14 cellular contexts compared by ENCODE assay signal in genomic region chr1:100643430-100644196, GRCh38.
DNase-seq lines count a peak whose midpoint lies in the region; ATAC-seq, FAIRE-seq and TF ChIP-seq lines count a peak whose summit lies in the region.
"Had no signal": no experiment of that assay in that cellular context is flagged by ENCODE, and none has a peak within 500 bp of the region (broad histone marks: within the 10 kb centered on the region; RNA-seq: fewer than 3 reads in every experiment).

No MANE protein-coding gene starts in this region.

- TF ChIP-seq POLR2A in endothelial cell of umbilical vein (IDR thresholded peaks at IDR 0.05; ENCODE audit: low read depth, low read length) = no peak

- H3K9me1 ChIP-seq in endothelial cell of umbilical vein (replicated peaks; ENCODE audit: control insufficient read depth, extremely low read depth, insufficient read depth, low read length) = no peaks in the 10 kb centered on the region

- H3K36me3 ChIP-seq in endothelial cell of umbilical vein (ENCODE audit: control insufficient read depth in 2 of 2, extremely low read depth in 1 of 2, insufficient read depth in 2 of 2, low read length in 2 of 2) (no peaks in the 10 kb centered on the region), left lung (no peaks in the 10 kb centered on the region), thoracic aorta (no peaks in the 10 kb centered on the region)

- dilution Hi-C loops in endothelial cell of umbilical vein (cut with MboI; ENCODE audit: extremely low pct_ligation_motif_present, low sequenced_read_pairs) = no loop called here

- DNase-seq in LNCaP clone FGC (ENCODE audit: low read depth) (peak; percentile 11), endothelial cell of umbilical vein (ENCODE audit: low read depth, low spot score) (peak; percentile 70), left lung (no peak), thoracic aorta (ENCODE audit: low spot score) (no peak), NCI-H82 treated with DMSO at 0.1 percent for 48 hours (lab: John Stamatoyannopoulos, UW; ENCODE audit: unreplicated experiment) (no peak)
- DNase-seq: CD4-positive, alpha-beta memory T cell; EL; NCI-H1436; NCI-H510A treated with DMSO at 0.1 percent for 48 hours; PC-9 had no signal

- no TSS peak for BruUV-seq in endothelial cell of umbilical vein (replicated peaks; lab: Mats Ljungman, UMichigan)

- H2AFZ ChIP-seq in endothelial cell of umbilical vein (ENCODE audit: low read depth, low read length) = peak overlapping the region; percentile 82
- H2AFZ ChIP-seq: PC-9 had no signal

- no peak overlapping the region for H3K4me3 ChIP-seq in LNCaP clone FGC (ENCODE audit: low read depth, low read length)
- no peak overlapping the region for H3K4me3 ChIP-seq in endothelial cell of umbilical vein (replicated peaks in 1 of 3; ENCODE audit: insufficient read depth in 1 of 3, low read depth in 1 of 3, low read length in 3 of 3)
- H3K4me3 ChIP-seq in left lung = no peak overlapping the region
- H3K4me3 ChIP-seq in thoracic aorta = no peak overlapping the region
- H3K4me3 ChIP-seq: GM12878, PC-9 had no signal

- H3K79me2 ChIP-seq in endothelial cell of umbilical vein (ENCODE audit: control insufficient read depth, insufficient read depth, low read length) = no peaks in the 10 kb centered on the region

- TF ChIP-seq CTCF in LNCaP clone FGC (IDR thresholded peaks at IDR 0.05; ENCODE audit: control insufficient read depth, extremely low read depth, insufficient read depth) = no peak
- TF ChIP-seq CTCF in endothelial cell of umbilical vein (IDR thresholded peaks at IDR 0.05; ENCODE audit: extremely low read depth in 1 of 2, insufficient read depth in 1 of 2, low read depth in 1 of 2, low read length in 2 of 2) = no peak
- TF ChIP-seq CTCF in left lung (IDR thresholded peaks at IDR 0.05) = no peak
- TF ChIP-seq CTCF in thoracic aorta (IDR thresholded peaks at IDR 0.05) = no peak

- peak; percentile 42 for FAIRE-seq in endothelial cell of umbilical vein (lab: Jason Lieb, UNC)
- FAIRE-seq: GM12878 had no signal

- no peak overlapping the region for H3K4me2 ChIP-seq in endothelial cell of umbilical vein (ENCODE audit: insufficient read depth, low read length)
- H3K4me2 ChIP-seq: PC-9 had no signal

- intact Hi-C loops in endothelial cell of umbilical vein (cut with micrococcal nuclease) = loop anchor here (2.0 kb wide), 1 partner anchor 61 kb away; no protein-coding TSS in a partner anchor
- intact Hi-C loops in left lung (cut with DNase I) = no loop called here

- H3K27me3 ChIP-seq in endothelial cell of umbilical vein (ENCODE audit: control insufficient read depth in 2 of 2, insufficient read depth in 2 of 2, low read length in 2 of 2) (no peaks in the 10 kb centered on the region), left lung (no peaks in the 10 kb centered on the region), thoracic aorta (replicated peaks; ENCODE audit: insufficient read depth) (no peaks in the 10 kb centered on the region)

- CTCF ChIA-PET in endothelial cell of umbilical vein (lab: Charles Lee) = interaction anchor here (1.3 kb wide), 1 partner anchor 225 kb away, joined by 4 read pairs; no protein-coding TSS in a partner anchor

- H3K27ac ChIP-seq in endothelial cell of umbilical vein (ENCODE audit: insufficient read depth, low read depth, low read length) (no peak overlapping the region), left lung (no peak overlapping the region), thoracic aorta (peak overlapping the region in 1 of 2 donors; percentile 28)
- H3K27ac ChIP-seq: epithelial cell of prostate, PC-9 had no signal

- H4K20me1 ChIP-seq in endothelial cell of umbilical vein (replicated peaks; ENCODE audit: control insufficient read depth, extremely low read depth, insufficient read depth, low read length) = no peaks in the 10 kb centered on the region

- H3K4me1 ChIP-seq in endothelial cell of umbilical vein (ENCODE audit: control insufficient read depth, extremely low read depth, insufficient read depth, low read length) (peaks cover 7% of the 10 kb centered on the region), left lung (no peaks in the 10 kb centered on the region), thoracic aorta (ENCODE audit: control insufficient read depth in 1 of 2, low read depth in 2 of 2) (peaks cover 3 to 5% of the 10 kb centered on the region in 2 donors)

- no peak overlapping the region for H3K9ac ChIP-seq in endothelial cell of umbilical vein (replicated peaks; ENCODE audit: extremely low read depth, insufficient read depth, low read length)

- POLR2A ChIA-PET in endothelial cell of umbilical vein (lab: Charles Lee) = no interaction called here

- no peaks in the 10 kb centered on the region for H3K9me3 ChIP-seq in endothelial cell of umbilical vein (replicated peaks; ENCODE audit: control insufficient read depth, insufficient read depth, low read length)
- H3K9me3 ChIP-seq in left lung = peaks cover 0 to 1% of the 10 kb centered on the region in 2 donors
- peaks cover 2% of the 10 kb centered on the region for H3K9me3 ChIP-seq in thoracic aorta

- ATAC-seq in left lung (peak; percentile 62), thoracic aorta (ENCODE audit: insufficient number of reproducible peaks, low FRiP score, low read depth) (peak; percentile 62), HG02884 (IDR thresholded peaks at IDR 0.05; ENCODE audit: unreplicated experiment) (no peak), GM18498 (IDR thresholded peaks at IDR 0.05; ENCODE audit: unreplicated experiment) (no peak)
- ATAC-seq: GM12878 had no signal

TF ChIP-seq in endothelial cell of umbilical vein, 7 proteins besides CTCF, POLR2A, EP300 and RAD21:
- peak; percentile 29 for TF ChIP-seq FOS (IDR thresholded peaks at IDR 0.05; ENCODE audit: borderline replicate concordance, insufficient read depth, low read length)
- no peak for TF ChIP-seq JUN (IDR thresholded peaks at IDR 0.05; ENCODE audit: borderline replicate concordance, insufficient read depth, insufficient read length, low read depth)
- TF ChIP-seq GATA2 (IDR thresholded peaks at IDR 0.05; ENCODE audit: insufficient read depth, insufficient read length, low read depth, low read length) = no peak
- TF ChIP-seq POLR2AphosphoS5 (IDR thresholded peaks at IDR 0.05; ENCODE audit: insufficient read depth, low read depth, low read length) = no peak
- no peak for TF ChIP-seq MAX (IDR thresholded peaks at IDR 0.05; ENCODE audit: insufficient read depth, insufficient read length)
- no peak for TF ChIP-seq MYC (IDR thresholded peaks at IDR 0.05; ENCODE audit: low read depth, low read length)
- no peak for TF ChIP-seq EZH2 (IDR thresholded peaks at IDR 0.05; ENCODE audit: borderline replicate concordance, low read depth, low read length, severe bottlenecking)

Comparison
In these comparisons a context has a peak if more than half of its experiments do, and no peak if none do; other contexts are left out.
1. DNase-seq: peak in LNCaP clone FGC (single experiment) and endothelial cell of umbilical vein (single experiment); none in left lung (0 of 2), thoracic aorta (single experiment) and NCI-H82 treated with DMSO at 0.1 percent for 48 hours (single experiment).
2. ATAC-seq: peak in left lung (single experiment) and thoracic aorta (single experiment); none in HG02884 (single experiment) and GM18498 (single experiment).